14 cellular contexts compared by ENCODE assay signal in genomic region chr10:46455992-46456391, GRCh38. TPM values are rescaled to one million over a fixed set of nuclear protein-coding genes. Genes with fewer than 3 reads are reported as not detected.
"Had no signal": no experiment of that assay in that cellular context is flagged by ENCODE, and none has a peak within 500 bp of the region (broad histone marks: within the 10 kb centered on the region; RNA-seq: fewer than 3 reads in every experiment).

No MANE protein-coding gene starts in this region.

RNA-seq across cellular contexts. Expression of gene NPY4R, which starts 9.8 kb away (rescaled TPM):
- total RNA-seq: naive thymus-derived CD8-positive, alpha-beta T cell; natural killer cell treated with Interleukin-12 subunit alpha and Interleukin-12 subunit beta and Interleukin-15 and Interleukin-18, amount 100 ng/mL, for 72 hours; neural crest cell; osteocyte; pancreas; posterior vena cava; pulmonary artery endothelial cell; right atrium auricular region; sciatic nerve; smooth muscle cell; spleen; upper lobe of right lung; uterus had no signal
- polyA plus RNA-seq: naive thymus-derived CD8-positive, alpha-beta T cell; pancreas; smooth muscle cell; spleen; urinary bladder had no signal
